9 cellular contexts compared by ENCODE assay signal in the genomic region with DNA sequence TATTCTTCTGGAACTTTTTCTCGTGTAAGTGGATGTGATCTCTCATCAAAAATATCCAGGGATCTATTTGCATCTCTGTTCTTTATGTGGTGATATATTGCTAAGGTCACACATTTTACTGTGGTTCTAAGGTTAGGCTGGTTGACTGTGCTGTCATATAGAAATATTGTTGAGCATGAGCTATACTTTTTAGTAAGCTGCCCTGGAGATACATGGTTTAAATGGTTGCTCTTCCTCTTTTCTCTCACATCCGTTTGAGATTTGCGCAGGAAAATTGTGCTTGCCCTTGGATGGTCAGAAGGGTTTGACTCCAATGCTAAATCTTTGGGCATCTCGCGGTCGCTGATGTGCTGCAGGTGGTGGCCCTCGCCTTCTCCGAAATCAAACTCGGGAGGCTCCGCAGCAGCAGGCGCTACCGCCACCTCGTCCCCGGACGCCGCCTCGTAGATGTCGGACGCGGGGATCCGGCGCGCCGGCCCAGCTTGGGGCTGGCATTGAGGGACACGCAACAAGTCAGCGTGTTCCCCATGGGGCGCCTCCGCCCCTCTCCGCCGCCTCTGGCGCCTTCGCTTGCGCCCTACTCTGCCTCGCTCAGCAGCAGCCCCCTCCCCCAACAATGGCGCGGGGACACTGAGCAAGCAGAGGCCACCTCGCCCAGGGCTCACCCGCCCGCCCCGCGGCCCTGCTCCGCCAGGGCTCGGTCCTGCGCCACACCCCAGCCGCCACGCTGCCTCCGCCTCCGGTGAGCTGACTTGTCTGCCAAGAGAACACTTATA.
DNase-seq lines count a peak whose midpoint lies in the region; ATAC-seq and TF ChIP-seq lines count a peak whose summit lies in the region.
"Had no signal": no experiment of that assay in that cellular context is flagged by ENCODE, and none has a peak within 500 bp of the region (broad histone marks: within the 10 kb centered on the region; RNA-seq: fewer than 3 reads in every experiment).

No MANE protein-coding gene starts in this region.

- peaks cover 5% of the 10 kb centered on the region for H3K4me1 Mint-ChIP-seq in activated CD8-positive, alpha-beta T cell treated with anti-CD3 and anti-CD28 coated beads for 36 hours (ENCODE audit: low read depth)
- H3K4me1 Mint-ChIP-seq: neural crest cell had no signal

- H3K27me3 ChIP-seq in foreskin keratinocyte = peaks cover 4% of the 10 kb centered on the region

- no peaks in the 10 kb centered on the region for H3K4me1 ChIP-seq in foreskin keratinocyte

- no peaks in the 10 kb centered on the region for H3K36me3 Mint-ChIP-seq in activated CD8-positive, alpha-beta T cell treated with anti-CD3 and anti-CD28 coated beads for 36 hours (ENCODE audit: low read depth)

- POLR2A ChIA-PET in activated CD8-positive, alpha-beta T cell treated with anti-CD3 and anti-CD28 coated beads for 36 hours (lab: Charles Lee) = interaction anchor here (0.7 to 1.0 kb wide), 2 partner anchors 10 to 132 kb away, joined by 3 read pairs; no protein-coding TSS in a partner anchor

- CTCF ChIA-PET in activated CD8-positive, alpha-beta T cell treated with anti-CD3 and anti-CD28 coated beads for 36 hours (lab: Charles Lee) = interaction anchor here (0.7 kb wide), 1 partner anchor 7 kb away, joined by 3 read pairs; no protein-coding TSS in a partner anchor

- peak; percentile 49 for DNase-seq in activated CD8-positive, alpha-beta T cell treated with anti-CD3 and anti-CD28 coated beads for 36 hours
- DNase-seq in foreskin keratinocyte (no peak), OCI-M2 (lab: John Stamatoyannopoulos, UW; ENCODE audit: unreplicated experiment) (no peak), NCI-H1092 treated with DMSO at 0.1 percent for 48 hours (lab: John Stamatoyannopoulos, UW) (no peak)
- peak; percentile 19 to 27 for DNase-seq in stimulated activated CD4-positive, alpha-beta T cell treated with anti-CD3 and anti-CD28 coated beads, Interleukin-4, amount 100 ng/mL, for 48 hours (ENCODE audit: low read depth in 2 of 2)

- H3K27ac ChIP-seq in foreskin keratinocyte = no peak overlapping the region

- no peaks in the 10 kb centered on the region for H3K27me3 Mint-ChIP-seq in activated CD8-positive, alpha-beta T cell treated with anti-CD3 and anti-CD28 coated beads for 36 hours

- peak; percentile 61 for ATAC-seq in HG03135 (IDR thresholded peaks at IDR 0.05; ENCODE audit: unreplicated experiment)
- peak; percentile 81 for ATAC-seq in activated CD8-positive, alpha-beta T cell treated with anti-CD3 and anti-CD28 coated beads for 36 hours
- peak; percentile 68 for ATAC-seq in foreskin keratinocyte
- ATAC-seq in GM21717 (IDR thresholded peaks at IDR 0.05; ENCODE audit: unreplicated experiment) = no peak

- intact Hi-C loops in activated CD8-positive, alpha-beta T cell treated with anti-CD3 and anti-CD28 coated beads for 36 hours (cut with micrococcal nuclease) = no loop called here

- no peaks in the 10 kb centered on the region for H3K9me3 Mint-ChIP-seq in activated CD8-positive, alpha-beta T cell treated with anti-CD3 and anti-CD28 coated beads for 36 hours

- H3K27ac Mint-ChIP-seq in activated CD8-positive, alpha-beta T cell treated with anti-CD3 and anti-CD28 coated beads for 36 hours = peak overlapping the region; percentile 74

- TF ChIP-seq CTCF in activated CD8-positive, alpha-beta T cell treated with anti-CD3 and anti-CD28 coated beads for 36 hours (IDR thresholded peaks at IDR 0.05) = no peak
- TF ChIP-seq CTCF in foreskin keratinocyte (conservative IDR thresholded peaks at IDR 0.05) = no peak

- H3K4me3 Mint-ChIP-seq in activated CD8-positive, alpha-beta T cell treated with anti-CD3 and anti-CD28 coated beads for 36 hours = peak overlapping the region; percentile 64
- H3K4me3 Mint-ChIP-seq: neural crest cell had no signal

- peak overlapping the region; percentile 3; the same call in 1 of the 2 replicates for H3K4me3 ChIP-seq in GM08714 (ENCODE audit: low read length)

Comparison
In these comparisons a context has a peak if more than half of its experiments do, and no peak if none do; other contexts are left out.
1. DNase-seq: peak in activated CD8-positive, alpha-beta T cell treated with anti-CD3 and anti-CD28 coated beads for 36 hours (single experiment) and stimulated activated CD4-positive, alpha-beta T cell treated with anti-CD3 and anti-CD28 coated beads, Interleukin-4, amount 100 ng/mL, for 48 hours (2 of 2); none in foreskin keratinocyte (0 of 2), OCI-M2 (single experiment) and NCI-H1092 treated with DMSO at 0.1 percent for 48 hours (single experiment).